ENCODE assay signal across 8 cellular contexts in the genomic region with DNA sequence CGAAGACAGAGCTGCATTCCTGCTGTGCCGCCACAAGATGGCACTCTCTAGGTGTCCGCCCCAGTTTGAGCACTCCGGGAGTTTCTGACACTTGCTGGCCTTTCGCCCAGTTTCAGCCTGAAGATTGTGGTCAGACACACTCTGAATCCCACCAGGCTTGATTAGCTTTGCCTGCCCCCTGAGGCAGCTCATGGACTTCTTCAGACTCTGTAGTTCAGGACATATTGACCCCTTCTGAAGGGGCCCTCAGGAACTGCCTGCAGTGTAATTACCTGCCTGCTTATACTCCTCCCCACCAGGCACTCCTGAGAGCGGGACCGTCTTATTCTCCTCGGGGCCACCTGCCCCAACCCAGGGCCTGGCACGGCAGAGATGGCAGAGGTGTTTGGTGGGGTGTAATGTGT. TPM values are rescaled to one million over a fixed set of nuclear protein-coding genes. Genes with fewer than 3 reads are reported as not detected.
DNase-seq lines count a peak whose midpoint lies in the region; FAIRE-seq and TF ChIP-seq lines count a peak whose summit lies in the region.

No MANE protein-coding gene starts in this region.

- H3K4me2 ChIP-seq in astrocyte (ENCODE audit: low read length) = peak overlapping the region; percentile 67

- FAIRE-seq in astrocyte (lab: Jason Lieb, UNC) = no peak

- H3K9ac ChIP-seq in astrocyte (ENCODE audit: low read length) = no peak overlapping the region

- no peaks in the 10 kb centered on the region for H3K79me2 ChIP-seq in astrocyte (ENCODE audit: insufficient read depth, low read length)

- H4K20me1 ChIP-seq in astrocyte (ENCODE audit: insufficient read depth, low read length) = no peaks in the 10 kb centered on the region

- no peaks in the 10 kb centered on the region for H3K4me1 ChIP-seq in astrocyte (ENCODE audit: insufficient read depth, low read length)

- H3K36me3 ChIP-seq in H7 (replicated peaks; ENCODE audit: control insufficient read depth, insufficient read depth, low read length) (no peaks in the 10 kb centered on the region), astrocyte (ENCODE audit: insufficient read depth, low read length) (no peaks in the 10 kb centered on the region)

- no peak for TF ChIP-seq POLR2A in NB4 (IDR thresholded peaks at IDR 0.05; ENCODE audit: extremely low read depth, insufficient read length)

- no peak overlapping the region for H3K4me3 ChIP-seq in H7 (ENCODE audit: insufficient read depth, low read depth, low read length)
- no peak overlapping the region for H3K4me3 ChIP-seq in NB4 (ENCODE audit: low read depth, low read length)
- H3K4me3 ChIP-seq in astrocyte (ENCODE audit: insufficient read depth, low read depth, low read length) = no peak overlapping the region
- no peak overlapping the region for H3K4me3 ChIP-seq in skeletal muscle cell (ENCODE audit: low read depth, low read length)

- H3K4me3 Mint-ChIP-seq in astrocyte (ENCODE audit: unreplicated experiment) = no peak overlapping the region

- DNase-seq in Daoy (ENCODE audit: low read depth) (peak; percentile 85), H7 (peak; percentile 90), NB4 (ENCODE audit: low read depth) (peak; percentile 58), T-helper 1 cell (peak in 4 of 5 donors; percentile 27 to 33 (median 28)), astrocyte (ENCODE audit: low read depth) (peak; percentile 63), hepatic stellate cell (ENCODE audit: low spot score) (peak; percentile 80), skeletal muscle cell (ENCODE audit: low read depth) (peak; percentile 47), GF-D8 (lab: John Stamatoyannopoulos, UW) (no peak)

- peak overlapping the region; percentile 47 for H3K27ac Mint-ChIP-seq in astrocyte (ENCODE audit: unreplicated experiment)

- peak; percentile 70 for TF ChIP-seq CTCF in NB4 (IDR thresholded peaks at IDR 0.05; ENCODE audit: low read depth, low read length)
- peak; percentile 91 for TF ChIP-seq CTCF in astrocyte (IDR thresholded peaks at IDR 0.05; ENCODE audit: insufficient read depth, low read depth, low read length)

- peaks cover 5% of the 10 kb centered on the region for H3K9me3 Mint-ChIP-seq in astrocyte (ENCODE audit: unreplicated experiment)

- no peaks in the 10 kb centered on the region for H3K36me3 Mint-ChIP-seq in astrocyte (ENCODE audit: low read depth, unreplicated experiment)

- H3K9me3 ChIP-seq in astrocyte (ENCODE audit: insufficient read depth, low read depth, low read length) = no peaks in the 10 kb centered on the region

- 0 out of 2 replicates have a peak, but pooled peaks cover 1% of the 10 kb centered on the region for H3K27me3 ChIP-seq in H7 (ENCODE audit: control insufficient read depth, insufficient read depth, low read length)
- peaks cover 13% of the 10 kb centered on the region for H3K27me3 ChIP-seq in astrocyte (ENCODE audit: insufficient read depth, low read length)

- H2AFZ ChIP-seq in astrocyte (ENCODE audit: low read depth, low read length) = no peak overlapping the region

- H3K27ac ChIP-seq in astrocyte (ENCODE audit: low read depth, low read length) = no peak overlapping the region

- H3K27me3 Mint-ChIP-seq in astrocyte (ENCODE audit: low read depth, unreplicated experiment) = peaks cover 65% of the 10 kb centered on the region

- peaks cover 6% of the 10 kb centered on the region for H3K4me1 Mint-ChIP-seq in astrocyte (ENCODE audit: low read depth, unreplicated experiment)

RNA-seq across cellular contexts. Expression of a gene that starts 46.2 kb away (rescaled TPM):
- 197 and 243 TPM in 2 replicates for total RNA-seq in Daoy (2014; rRNA removed; shearing (Covaris generic))
- 463 and 672 TPM in 2 replicates for total RNA-seq in H7 (2014; rRNA removed; shearing (Covaris generic))
- 243 and 260 TPM in 2 replicates for total RNA-seq in astrocyte

RNA-seq across cellular contexts. Expression of a gene that starts 47.7 kb away (rescaled TPM):
- total RNA-seq in Daoy (2014; rRNA removed; shearing (Covaris generic)) = 1.2 and 2.1 TPM in 2 replicates
- 14.6 and 16.4 TPM in 2 replicates for total RNA-seq in H7 (2014; rRNA removed; shearing (Covaris generic))
- 5.7 and 6.0 TPM in 2 replicates for total RNA-seq in astrocyte
